In genomic region chr2:207993141-207993763, GRCh38 we compare ENCODE assay signal across 11 cellular contexts. TPM values are rescaled to one million over a fixed set of nuclear protein-coding genes. Genes with fewer than 3 reads are reported as not detected.
DNase-seq lines count a peak whose midpoint lies in the region; FAIRE-seq and TF ChIP-seq lines count a peak whose summit lies in the region.
"Had no signal": no experiment of that assay in that cellular context is flagged by ENCODE, and none has a peak within 500 bp of the region (broad histone marks: within the 10 kb centered on the region; RNA-seq: fewer than 3 reads in every experiment).

No MANE protein-coding gene starts in this region.

- no peak overlapping the region for H3K4me3 Mint-ChIP-seq in HFFc6

- no peaks in the 10 kb centered on the region for H3K27me3 ChIP-seq in OCI-LY3 (ENCODE audit: low read depth, low read length)
- H3K27me3 ChIP-seq in vagina: no peaks in the 10 kb centered on the region
- no peaks in the 10 kb centered on the region for H3K27me3 ChIP-seq in effector memory CD4-positive, alpha-beta T cell (replicated peaks; ENCODE audit: control insufficient read depth, insufficient read depth, low read length, poor library complexity, severe bottlenecking)

- no peak for FAIRE-seq in GM12891 (lab: Jason Lieb, UNC)

- H4K20me1 ChIP-seq in OCI-LY3 (ENCODE audit: insufficient read depth, low read length): no peaks in the 10 kb centered on the region

- H3K4me1 Mint-ChIP-seq in HFFc6 (ENCODE audit: low read depth): peaks cover 34% of the 10 kb centered on the region

- H3K9me3 ChIP-seq in OCI-LY3 (ENCODE audit: insufficient read depth, low read length) (no peaks in the 10 kb centered on the region), vagina (no peaks in the 10 kb centered on the region)
- H3K9me3 ChIP-seq in effector memory CD4-positive, alpha-beta T cell (ENCODE audit: control insufficient read depth, low read length): no peaks in the 10 kb centered on the region

- H3K27ac Mint-ChIP-seq in HFFc6: peak overlapping the region; percentile 39

- H3K27ac ChIP-seq in OCI-LY3 (ENCODE audit: low read length) (no peak overlapping the region), vagina (no peak overlapping the region)
- H3K27ac ChIP-seq in effector memory CD4-positive, alpha-beta T cell (ENCODE audit: insufficient read depth, low read length, poor library complexity, severe bottlenecking): no peak overlapping the region

- no peaks in the 10 kb centered on the region for H3K79me2 ChIP-seq in OCI-LY3 (ENCODE audit: low read length)

- no peak for TF ChIP-seq CTCF in HFFc6 (IDR thresholded peaks at IDR 0.05)
- no peak for TF ChIP-seq CTCF in OCI-LY3 (IDR thresholded peaks at IDR 0.05; ENCODE audit: low read depth, low read length)
- TF ChIP-seq CTCF in fibroblast of villous mesenchyme (IDR thresholded peaks at IDR 0.05; ENCODE audit: insufficient read depth, low read depth, low read length): no peak
- no peak for TF ChIP-seq CTCF in vagina (IDR thresholded peaks at IDR 0.05)

- no peak overlapping the region for H3K4me3 ChIP-seq in OCI-LY3 (ENCODE audit: low read length)
- no peak overlapping the region for H3K4me3 ChIP-seq in fibroblast of villous mesenchyme (ENCODE audit: low read depth, low read length)
- H3K4me3 ChIP-seq in vagina: no peak overlapping the region
- H3K4me3 ChIP-seq in effector memory CD4-positive, alpha-beta T cell (ENCODE audit: insufficient read depth, low read depth, low read length, poor library complexity, severe bottlenecking): no peak overlapping the region

- H3K9me3 Mint-ChIP-seq in HFFc6: no peaks in the 10 kb centered on the region

- H3K9ac ChIP-seq in OCI-LY3 (ENCODE audit: low read length): no peak overlapping the region

- DNase-seq in GM12891 (ENCODE audit: insufficient read length, low spot score) (no peak), HFFc6 (peak; percentile 68), fibroblast of villous mesenchyme (ENCODE audit: low read depth) (peak; percentile 13), erythroblast (lab: John Stamatoyannopoulos, UW) (no peak), NCI-H1092 (lab: John Stamatoyannopoulos, UW) (no peak), vagina (ENCODE audit: extremely low spot score in 2 of 2) (no peak)
- DNase-seq in effector memory CD4-positive, alpha-beta T cell: no peak
- DNase-seq: activated T-cell treated with anti-CD3 and anti-CD28 coated beads, Interleukin-2, amount 50 U/mL, for 48 hours; DMS79; NCI-H510A treated with DMSO at 0.1 percent for 48 hours had no signal

- H3K4me2 ChIP-seq in OCI-LY3 (ENCODE audit: low read length): peak overlapping the region; percentile 73

- peaks cover 3% of the 10 kb centered on the region for H3K36me3 ChIP-seq in OCI-LY3 (replicated peaks; ENCODE audit: low read depth, low read length)
- H3K36me3 ChIP-seq in vagina: no peaks in the 10 kb centered on the region
- no peaks in the 10 kb centered on the region for H3K36me3 ChIP-seq in effector memory CD4-positive, alpha-beta T cell (ENCODE audit: control insufficient read depth, insufficient read depth, low read length)

- no peaks in the 10 kb centered on the region for H3K27me3 Mint-ChIP-seq in HFFc6 (ENCODE audit: insufficient read depth)

- H3K36me3 Mint-ChIP-seq in HFFc6 (ENCODE audit: low read depth): no peaks in the 10 kb centered on the region

- no peak overlapping the region for H2AFZ ChIP-seq in OCI-LY3 (ENCODE audit: low read depth, low read length)

- H3K4me1 ChIP-seq in OCI-LY3 (ENCODE audit: low read length) (peaks cover 19% of the 10 kb centered on the region), vagina (no peaks in the 10 kb centered on the region)
- no peaks in the 10 kb centered on the region for H3K4me1 ChIP-seq in effector memory CD4-positive, alpha-beta T cell (ENCODE audit: control insufficient read depth, insufficient read depth, low read length, poor library complexity, severe bottlenecking)

- intact Hi-C loops in vagina (cut with DNase I): no loop called here

- no peak for TF ChIP-seq POLR2A in GM12891 (IDR thresholded peaks at IDR 0.05; ENCODE audit: low read depth, low read length)
- no peak for TF ChIP-seq POLR2A in erythroblast (IDR thresholded peaks at IDR 0.05; ENCODE audit: low read length)
- no peak for TF ChIP-seq POLR2A in vagina (IDR thresholded peaks at IDR 0.05)

TF ChIP-seq in GM12891, 5 proteins besides CTCF, POLR2A, EP300 and RAD21:
- TF ChIP-seq POU2F2 (IDR thresholded peaks at IDR 0.05; ENCODE audit: low read depth, low read length): no peak
- TF ChIP-seq SPI1 (IDR thresholded peaks at IDR 0.05; ENCODE audit: low read depth, low read length): peak; percentile 71

RNA-seq across cellular contexts. Expression of gene PLEKHM3, which starts 32.1 kb away (rescaled TPM):
- 1.7 TPM for polyA plus RNA-seq in GM12891 (2012; ENCODE audit: low read depth, missing spikeins)
- 1 to 10 TPM; 6.4 to 8.2 (median 7.2) TPM for total RNA-seq in HFFc6 (2021; fragmentation: NEBNext Ultra II Directional; extraction: Animal tissue kit (Norgen Biotek cat#: 25700))
- total RNA-seq in fibroblast of villous mesenchyme (10.6 and 13.8 TPM in 2 replicates), vagina (21.4 TPM)

Comparison
In these comparisons a context has a peak if more than half of its experiments do, and no peak if none do; other contexts are left out.
1. DNase-seq: peak in HFFc6 (single experiment) and fibroblast of villous mesenchyme (single experiment); none in GM12891 (single experiment), erythroblast (0 of 2), NCI-H1092 (single experiment), vagina (0 of 2) and effector memory CD4-positive, alpha-beta T cell (0 of 3).